In genomic region chr9:102035929-102036328, GRCh38 we compare ENCODE assay signal across 12 cellular contexts.
DNase-seq lines count a peak whose midpoint lies in the region; ATAC-seq and TF ChIP-seq lines count a peak whose summit lies in the region.
"Had no signal": no experiment of that assay in that cellular context is flagged by ENCODE, and none has a peak within 500 bp of the region (broad histone marks: within the 10 kb centered on the region; RNA-seq: fewer than 3 reads in every experiment).

No MANE protein-coding gene starts in this region.

- peak; percentile 89 for ATAC-seq in GM19351 (IDR thresholded peaks at IDR 0.05; ENCODE audit: unreplicated experiment)
- ATAC-seq in HG02798 (IDR thresholded peaks at IDR 0.05; ENCODE audit: poor library complexity, unreplicated experiment) = peak; percentile 80
- peak; percentile 80 for ATAC-seq in HG03469 (IDR thresholded peaks at IDR 0.05; ENCODE audit: unreplicated experiment)

- TF ChIP-seq CTCF in foreskin fibroblast (IDR thresholded peaks at IDR 0.05; ENCODE audit: low read depth, low read length) = no peak

- DNase-seq in ELR (ENCODE audit: low read depth) (peak; percentile 6), NCI-H446 (lab: John Stamatoyannopoulos, UW) (no peak), activated T-cell treated with anti-CD3 and anti-CD28 coated beads for 4 hours (no peak), foreskin fibroblast (no peak), NCI-H1105 treated with DMSO at 0.1 percent for 48 hours (lab: John Stamatoyannopoulos, UW) (no peak)
- DNase-seq: HFFc6, Kasumi-1, thyroid gland had no signal

- no peak overlapping the region for H3K4me3 ChIP-seq in foreskin fibroblast (ENCODE audit: low read depth in 1 of 2, low read length in 2 of 2)
- H3K4me3 ChIP-seq: skin epidermis, thyroid gland had no signal
